ENCODE assay signal across 1 cellular context in genomic region chr3:114104414-114104813, GRCh38.
A peak's percentile ranks its signal among the peaks of the same experiment; 100 is the strongest.
TF ChIP-seq lines count a peak whose summit lies in the region.

No MANE protein-coding gene starts in this region.

TF ChIP-seq in HEK293, 187 proteins besides CTCF, POLR2A, EP300 and RAD21:
- TF ChIP-seq BCL6B (tag by site-specific recombination; IDR thresholded peaks at IDR 0.05) (peak; percentile 29; the same call in 1 of the 2 replicates), ZNF48 (tag by site-specific recombination; IDR thresholded peaks at IDR 0.05) (no peak), ZNF366 (tag by site-specific recombination; conservative IDR thresholded peaks at IDR 0.05) (peak; percentile 44; the same call in 1 of the 2 replicates), PRDM6 (tag by site-specific recombination; IDR thresholded peaks at IDR 0.05) (peak; percentile 33; the same call in 1 of the 2 replicates), FEZF1 (tag by site-specific recombination; IDR thresholded peaks at IDR 0.05) (0 out of 2 replicates have a peak, but pooled peaks have one; percentile 9), ZNF629 (tag by site-specific recombination; IDR thresholded peaks at IDR 0.05) (peak; percentile 53; the same call in 1 of the 2 replicates), ZNF626 (tag by site-specific recombination; IDR thresholded peaks at IDR 0.05) (no peak), OSR2 (tag by site-specific recombination; IDR thresholded peaks at IDR 0.05) (0 out of 2 replicates have a peak, but pooled peaks have one; percentile 25)
